ENCODE assay signal across 21 cellular contexts in genomic region chr16:28987170-28987853, GRCh38. TPM values are rescaled to one million over a fixed set of nuclear protein-coding genes. Genes with fewer than 3 reads are reported as not detected.
DNase-seq lines count a peak whose midpoint lies in the region; ATAC-seq and TF ChIP-seq lines count a peak whose summit lies in the region.
"Had no signal": no experiment of that assay in that cellular context is flagged by ENCODE, and none has a peak within 500 bp of the region (broad histone marks: within the 10 kb centered on the region; RNA-seq: fewer than 3 reads in every experiment).

No MANE protein-coding gene starts in this region.

- peak overlapping the region; percentile 89 for H3K27ac Mint-ChIP-seq in activated CD4-positive, alpha-beta T cell treated with anti-CD3 and anti-CD28 coated beads for 36 hours
- peak overlapping the region; percentile 93 to 99 (median 96) for H3K27ac Mint-ChIP-seq in CD4-positive, alpha-beta memory T cell
- peak overlapping the region; percentile 99 for H3K27ac Mint-ChIP-seq in activated T-helper 17 cell treated with anti-CD3 and anti-CD28 coated beads, Interleukin-2, amount 50 U/mL, for 72 hours

- H3K4me3 Mint-ChIP-seq in activated CD4-positive, alpha-beta T cell treated with anti-CD3 and anti-CD28 coated beads for 36 hours, result peak overlapping the region; percentile 99
- peak overlapping the region; percentile 99 to 100 (median 100) for H3K4me3 Mint-ChIP-seq in CD4-positive, alpha-beta memory T cell
- H3K4me3 Mint-ChIP-seq in activated T-helper 17 cell treated with anti-CD3 and anti-CD28 coated beads, Interleukin-2, amount 50 U/mL, for 72 hours, result peak overlapping the region; percentile 86

- no peaks in the 10 kb centered on the region for H3K27me3 ChIP-seq in CD4-positive, alpha-beta memory T cell (ENCODE audit: insufficient read depth, low read length)
- H3K27me3 ChIP-seq in lower lobe of right lung (ENCODE audit: low read depth), result no peaks in the 10 kb centered on the region
- H3K27me3 ChIP-seq: BE2C, esophagus muscularis mucosa, ovary had no signal

- no peak for ATAC-seq in activated CD4-positive, alpha-beta T cell treated with anti-CD3 and anti-CD28 coated beads for 36 hours
- ATAC-seq in activated T-helper 17 cell treated with anti-CD3 and anti-CD28 coated beads, Interleukin-2, amount 50 U/mL, for 72 hours (replicated peaks), result no peak
- ATAC-seq in lower lobe of right lung, result no peak
- ATAC-seq in HG02884 (IDR thresholded peaks at IDR 0.05; ENCODE audit: unreplicated experiment), result no peak
- ATAC-seq in HG03378 (IDR thresholded peaks at IDR 0.05; ENCODE audit: unreplicated experiment), result no peak
- no peak for ATAC-seq in GM18517 (IDR thresholded peaks at IDR 0.05; ENCODE audit: unreplicated experiment)
- ATAC-seq: right cardiac atrium had no signal

- TF ChIP-seq CTCF in lower lobe of right lung (IDR thresholded peaks at IDR 0.05), result no peak

- peaks cover 36% of the 10 kb centered on the region for H3K36me3 ChIP-seq in CD4-positive, alpha-beta memory T cell (ENCODE audit: insufficient read depth, low read length)
- H3K36me3 ChIP-seq in lower lobe of right lung, result peaks cover 66% of the 10 kb centered on the region
- H3K36me3 ChIP-seq: ovary had no signal

- DNase-seq in activated CD4-positive, alpha-beta T cell treated with anti-CD3 and anti-CD28 coated beads for 36 hours, result no peak
- no peak for DNase-seq in activated CD4-positive, alpha-beta T cell treated with anti-CD3 and anti-CD28 coated beads for 4 hours
- DNase-seq in CD4-positive, alpha-beta memory T cell, result no peak
- no peak for DNase-seq in lower lobe of right lung
- DNase-seq: BE2C, cerebellar nuclear complex, DMS 273 treated with DMSO at 0.1 percent for 48 hours, MM.1S, NCI-H1436 treated with DMSO at 0.1 percent for 48 hours, NCI-H524 treated with DMSO at 0.1 percent for 48 hours, ovary, RPMI8226 had no signal

- H3K27me3 Mint-ChIP-seq in activated CD4-positive, alpha-beta T cell treated with anti-CD3 and anti-CD28 coated beads for 36 hours, result no peaks in the 10 kb centered on the region
- no peaks in the 10 kb centered on the region for H3K27me3 Mint-ChIP-seq in CD4-positive, alpha-beta memory T cell
- H3K27me3 Mint-ChIP-seq in activated T-helper 17 cell treated with anti-CD3 and anti-CD28 coated beads, Interleukin-2, amount 50 U/mL, for 72 hours, result no peaks in the 10 kb centered on the region

- peaks cover 6% of the 10 kb centered on the region for H3K9me3 Mint-ChIP-seq in activated CD4-positive, alpha-beta T cell treated with anti-CD3 and anti-CD28 coated beads for 36 hours (ENCODE audit: low read depth)
- peaks cover 0 to 8% (median 6%) of the 10 kb centered on the region in 8 donors for H3K9me3 Mint-ChIP-seq in CD4-positive, alpha-beta memory T cell
- H3K9me3 Mint-ChIP-seq in activated T-helper 17 cell treated with anti-CD3 and anti-CD28 coated beads, Interleukin-2, amount 50 U/mL, for 72 hours, result peaks cover 6% of the 10 kb centered on the region

- peak overlapping the region; percentile 96 to 97 for H3K4me3 ChIP-seq in CD4-positive, alpha-beta memory T cell (ENCODE audit: low read length in 2 of 2)
- peak overlapping the region; percentile 48 for H3K4me3 ChIP-seq in lower lobe of right lung
- H3K4me3 ChIP-seq: esophagus muscularis mucosa, ovary had no signal

- POLR2A ChIA-PET in activated CD4-positive, alpha-beta T cell treated with anti-CD3 and anti-CD28 coated beads for 36 hours (lab: Charles Lee), result interaction anchor here (0.9 to 2.0 kb wide), 4 partner anchors 20 to 745 kb away, joined by 3 to 11 read pairs (median 6); no protein-coding TSS in a partner anchor
- POLR2A ChIA-PET in CD4-positive, alpha-beta memory T cell (lab: Charles Lee; ENCODE audit: partially characterized antibody), result interaction anchor here (1.0 to 10.4 kb wide), 13 partner anchors 11 to 715 kb away, joined by 3 to 155 read pairs (median 10); partner anchors contain the start of genes ATXN2L, NFATC2IP, RABEP2 and SPNS1

- peaks cover 87% of the 10 kb centered on the region for H3K36me3 Mint-ChIP-seq in activated CD4-positive, alpha-beta T cell treated with anti-CD3 and anti-CD28 coated beads for 36 hours (ENCODE audit: low read depth)
- peaks cover 54 to 68% of the 10 kb centered on the region in 2 donors for H3K36me3 Mint-ChIP-seq in CD4-positive, alpha-beta memory T cell
- peaks cover 90% of the 10 kb centered on the region for H3K36me3 Mint-ChIP-seq in activated T-helper 17 cell treated with anti-CD3 and anti-CD28 coated beads, Interleukin-2, amount 50 U/mL, for 72 hours (ENCODE audit: low read depth)

- peak overlapping the region; percentile 83 for H3K27ac ChIP-seq in CD4-positive, alpha-beta memory T cell (ENCODE audit: low read depth, low read length)
- no peak overlapping the region for H3K27ac ChIP-seq in lower lobe of right lung
- H3K27ac ChIP-seq: esophagus muscularis mucosa, ovary had no signal

- H3K4me1 ChIP-seq in CD4-positive, alpha-beta memory T cell (ENCODE audit: insufficient read depth, low read length), result peaks cover 65% of the 10 kb centered on the region
- no peaks in the 10 kb centered on the region for H3K4me1 ChIP-seq in lower lobe of right lung
- H3K4me1 ChIP-seq: BE2C, esophagus muscularis mucosa had no signal

- intact Hi-C loops in activated CD4-positive, alpha-beta T cell treated with anti-CD3 and anti-CD28 coated beads for 36 hours (cut with DNase I, micrococcal nuclease), result loop anchor here in 1 of 2 experiments (5.0 kb wide), 1 partner anchor 85 kb away; no protein-coding TSS in a partner anchor
- intact Hi-C loops in CD4-positive, alpha-beta memory T cell (cut with micrococcal nuclease), result loop anchor here (10.0 kb wide), 1 partner anchor 87 kb away; no protein-coding TSS in a partner anchor
- intact Hi-C loops in lower lobe of right lung (cut with DNase I), result no loop called here

- no peaks in the 10 kb centered on the region for H3K9me3 ChIP-seq in CD4-positive, alpha-beta memory T cell (ENCODE audit: control insufficient read depth in 1 of 2, low read length in 2 of 2)
- no peaks in the 10 kb centered on the region for H3K9me3 ChIP-seq in lower lobe of right lung
- H3K9me3 ChIP-seq: BE2C, ovary had no signal

- peaks cover 68% of the 10 kb centered on the region for H3K4me1 Mint-ChIP-seq in activated CD4-positive, alpha-beta T cell treated with anti-CD3 and anti-CD28 coated beads for 36 hours
- peaks cover 43 to 82% (median 61%) of the 10 kb centered on the region in 4 donors for H3K4me1 Mint-ChIP-seq in CD4-positive, alpha-beta memory T cell
- H3K4me1 Mint-ChIP-seq in activated T-helper 17 cell treated with anti-CD3 and anti-CD28 coated beads, Interleukin-2, amount 50 U/mL, for 72 hours, result peaks cover 50% of the 10 kb centered on the region

- CTCF ChIA-PET in activated CD4-positive, alpha-beta T cell treated with anti-CD3 and anti-CD28 coated beads for 36 hours (lab: Charles Lee), result interaction anchor here (0.6 to 5.4 kb wide), 4 partner anchors 10 to 88 kb away, joined by 3 to 32 read pairs (median 6); no protein-coding TSS in a partner anchor
- CTCF ChIA-PET in CD4-positive, alpha-beta memory T cell (lab: Charles Lee; ENCODE audit: partially characterized antibody), result interaction anchor here (1.1 to 5.0 kb wide), 8 partner anchors 9 to 42 kb away, joined by 3 to 41 read pairs (median 10); partner anchors contain the start of gene SPNS1

RNA-seq across cellular contexts. Expression of gene LAT, which starts 2.5 kb away (rescaled TPM):
- total RNA-seq in activated CD4-positive, alpha-beta T cell treated with anti-CD3 and anti-CD28 coated beads for 36 hours, result 100 to 1,000 TPM; 200 to 234 TPM
- 100 to 1,000 TPM; 342 to 349 TPM for total RNA-seq in CD4-positive, alpha-beta memory T cell
- polyA plus RNA-seq in CD4-positive, alpha-beta memory T cell, result 100 to 1,000 TPM; 310 to 455 TPM
- 100 to 1,000 TPM; 216 to 327 TPM for total RNA-seq in activated T-helper 17 cell treated with anti-CD3 and anti-CD28 coated beads, Interleukin-2, amount 50 U/mL, for 72 hours
- total RNA-seq in lower lobe of right lung, result 17.8 TPM

RNA-seq across cellular contexts. Expression of gene SPNS1, which starts 12.7 kb away (rescaled TPM):
- total RNA-seq in activated CD4-positive, alpha-beta T cell treated with anti-CD3 and anti-CD28 coated beads for 36 hours, result 10 to 100 TPM; 12.7 to 14.2 TPM
- 10 to 100 TPM; 31.0 to 34.4 TPM for total RNA-seq in CD4-positive, alpha-beta memory T cell
- polyA plus RNA-seq in CD4-positive, alpha-beta memory T cell, result 10 to 100 TPM; 28.2 to 30.4 TPM
- total RNA-seq in activated T-helper 17 cell treated with anti-CD3 and anti-CD28 coated beads, Interleukin-2, amount 50 U/mL, for 72 hours, result 10 to 100 TPM; 15.0 to 26.8 TPM
- 77.5 TPM for total RNA-seq in lower lobe of right lung

RNA-seq across cellular contexts. Expression of gene NFATC2IP, which starts 36.6 kb away (rescaled TPM):
- 10 to 100 TPM; 69.2 to 72.7 TPM for total RNA-seq in activated CD4-positive, alpha-beta T cell treated with anti-CD3 and anti-CD28 coated beads for 36 hours
- total RNA-seq in CD4-positive, alpha-beta memory T cell, result 100 to 1,000 TPM; 105 to 115 TPM
- 10 to 100 TPM; 29.3 to 30.1 TPM for polyA plus RNA-seq in CD4-positive, alpha-beta memory T cell
- total RNA-seq in activated T-helper 17 cell treated with anti-CD3 and anti-CD28 coated beads, Interleukin-2, amount 50 U/mL, for 72 hours, result 100 to 1,000 TPM in 1 of 2 donors, 10 to 100 TPM in 1; 81.3 to 100 TPM
- total RNA-seq in lower lobe of right lung, result 38.4 TPM

RNA-seq across cellular contexts. Expression of gene CD19, which starts 55.5 kb away (rescaled TPM):
- under 1 TPM; 0.74 to 0.80 TPM for total RNA-seq in activated CD4-positive, alpha-beta T cell treated with anti-CD3 and anti-CD28 coated beads for 36 hours
- total RNA-seq in CD4-positive, alpha-beta memory T cell, result not detected
- polyA plus RNA-seq in CD4-positive, alpha-beta memory T cell, result 1 to 10 TPM in 1 of 2 donors, under 1 TPM in 1; 0.27 to 1.4 TPM
- total RNA-seq in activated T-helper 17 cell treated with anti-CD3 and anti-CD28 coated beads, Interleukin-2, amount 50 U/mL, for 72 hours, result 1 to 10 TPM in 1 of 2 donors, not detected in 1; 2.1 TPM
- 0.21 TPM for total RNA-seq in lower lobe of right lung
- total RNA-seq: astrocyte, kidney epithelial cell, myocyte had no signal

Comparison
In these comparisons a context has a peak if more than half of its experiments do, and no peak if none do; other contexts are left out.
1. RNA of gene LAT, which starts 2.5 kb away (total RNA-seq): 342 to 349 TPM in CD4-positive, alpha-beta memory T cell, 216 to 327 TPM in activated T-helper 17 cell treated with anti-CD3 and anti-CD28 coated beads, Interleukin-2, amount 50 U/mL, for 72 hours and 200 to 234 TPM in activated CD4-positive, alpha-beta T cell treated with anti-CD3 and anti-CD28 coated beads for 36 hours; 17.8 TPM in lower lobe of right lung (single experiment); every median in the first group is over 10 times any median in the second.
2. Peak in every context shown above with its lines, with median percentiles within 50 percentile points of each other: H3K27ac Mint-ChIP-seq and H3K4me3 Mint-ChIP-seq.